17 cellular contexts compared by ENCODE assay signal in genomic region chr10:129056734-129057689, GRCh38.
DNase-seq lines count a peak whose midpoint lies in the region; ATAC-seq and TF ChIP-seq lines count a peak whose summit lies in the region.
"Had no signal": no experiment of that assay in that cellular context is flagged by ENCODE, and none has a peak within 500 bp of the region (broad histone marks: within the 10 kb centered on the region; RNA-seq: fewer than 3 reads in every experiment).

No MANE protein-coding gene starts in this region.

- no peak for DNase-seq in activated CD4-positive, alpha-beta T cell treated with anti-CD3 and anti-CD28 coated beads, Interleukin-2, amount 10 ng/mL, durations not matched to agents 24 days and 14 days
- no peak for DNase-seq in activated CD4-positive, alpha-beta T cell treated with anti-CD3 and anti-CD28 coated beads for 4 hours
- no peak for DNase-seq in NT2/D1 (ENCODE audit: low read depth, low spot score)
- DNase-seq in osteocyte (ENCODE audit: extremely low spot score, unreplicated experiment): peak; percentile 79
- no peak for DNase-seq in COLO829 (ENCODE audit: low spot score)
- no peak for DNase-seq in LoVo (ENCODE audit: low spot score)
- DNase-seq: 8988T, COR-L47, NCI-H1048, NCI-H446, ovary had no signal

- H3K27me3 ChIP-seq in NT2/D1 (ENCODE audit: insufficient read depth, insufficient read length): no peaks in the 10 kb centered on the region
- H3K27me3 ChIP-seq: ovary, Peyer's patch had no signal

- intact Hi-C loops in activated CD4-positive, alpha-beta T cell treated with anti-CD3 and anti-CD28 coated beads, Interleukin-2, amount 10 ng/mL, durations not matched to agents 24 days and 14 days (cut with micrococcal nuclease): no loop called here

- H3K27me3 Mint-ChIP-seq in activated CD4-positive, alpha-beta T cell treated with anti-CD3 and anti-CD28 coated beads, Interleukin-2, amount 10 ng/mL, durations not matched to agents 24 days and 14 days: peaks cover 9% of the 10 kb centered on the region
- no peaks in the 10 kb centered on the region for H3K27me3 Mint-ChIP-seq in osteocyte (ENCODE audit: unreplicated experiment)

- H3K4me3 ChIP-seq in HEK293 (ENCODE audit: low read depth, low read length): no peak overlapping the region
- H3K4me3 ChIP-seq in NT2/D1 (ENCODE audit: insufficient read length, low read depth): no peak overlapping the region
- H3K4me3 ChIP-seq: ovary, Peyer's patch, thoracic aorta had no signal

- no peak overlapping the region for H3K27ac ChIP-seq in HEK293 (ENCODE audit: extremely low read depth, low read depth, low read length)
- H3K27ac ChIP-seq: ovary, Peyer's patch, thoracic aorta had no signal

- H3K9me3 ChIP-seq in HEK293 (ENCODE audit: control insufficient read depth, insufficient read depth, low read depth, low read length): no peaks in the 10 kb centered on the region
- H3K9me3 ChIP-seq in NT2/D1 (ENCODE audit: insufficient read depth, low read length): no peaks in the 10 kb centered on the region
- H3K9me3 ChIP-seq: ovary, Peyer's patch, thoracic aorta had no signal

- peak overlapping the region; percentile 61 for H3K4me3 Mint-ChIP-seq in activated CD4-positive, alpha-beta T cell treated with anti-CD3 and anti-CD28 coated beads, Interleukin-2, amount 10 ng/mL, durations not matched to agents 24 days and 14 days
- H3K4me3 Mint-ChIP-seq in osteocyte (ENCODE audit: unreplicated experiment): no peak overlapping the region
- H3K4me3 Mint-ChIP-seq: brain, memory B cell had no signal

- no peak overlapping the region for H3K27ac Mint-ChIP-seq in activated CD4-positive, alpha-beta T cell treated with anti-CD3 and anti-CD28 coated beads, Interleukin-2, amount 10 ng/mL, durations not matched to agents 24 days and 14 days
- no peak overlapping the region for H3K27ac Mint-ChIP-seq in osteocyte (ENCODE audit: unreplicated experiment)
- H3K27ac Mint-ChIP-seq: memory B cell had no signal

- peak overlapping the region; percentile 11 for H3K9ac ChIP-seq in NT2/D1 (ENCODE audit: insufficient read length, low read depth)

- CTCF ChIA-PET in HEK293 (lab: Yijun Ruan, JAX): interaction anchor here (0.6 kb wide), 1 partner anchor 364 kb away, joined by 3 read pairs; no protein-coding TSS in a partner anchor

- no peaks in the 10 kb centered on the region for H3K9me3 Mint-ChIP-seq in activated CD4-positive, alpha-beta T cell treated with anti-CD3 and anti-CD28 coated beads, Interleukin-2, amount 10 ng/mL, durations not matched to agents 24 days and 14 days
- peaks cover 7% of the 10 kb centered on the region for H3K9me3 Mint-ChIP-seq in osteocyte (ENCODE audit: unreplicated experiment)

- POLR2A ChIA-PET in HEK293 (lab: Yijun Ruan, JAX): no interaction called here

- H3K4me1 ChIP-seq in HEK293 (ENCODE audit: control insufficient read depth, insufficient read depth, low read length) (no peaks in the 10 kb centered on the region), NT2/D1 (ENCODE audit: insufficient read depth, insufficient read length) (no peaks in the 10 kb centered on the region)
- H3K4me1 ChIP-seq: Peyer's patch had no signal

- no peaks in the 10 kb centered on the region for H3K36me3 ChIP-seq in HEK293 (ENCODE audit: control insufficient read depth in 2 of 2, insufficient read depth in 1 of 2, low read length in 2 of 2)
- no peaks in the 10 kb centered on the region for H3K36me3 ChIP-seq in NT2/D1 (ENCODE audit: insufficient read depth, insufficient read length, low read length)
- H3K36me3 ChIP-seq: ovary, Peyer's patch, thoracic aorta had no signal

- H3K36me3 Mint-ChIP-seq in activated CD4-positive, alpha-beta T cell treated with anti-CD3 and anti-CD28 coated beads, Interleukin-2, amount 10 ng/mL, durations not matched to agents 24 days and 14 days (ENCODE audit: low read depth): no peaks in the 10 kb centered on the region
- no peaks in the 10 kb centered on the region for H3K36me3 Mint-ChIP-seq in osteocyte (ENCODE audit: unreplicated experiment)
- H3K36me3 Mint-ChIP-seq: brain, memory B cell had no signal

- H3K4me1 Mint-ChIP-seq in activated CD4-positive, alpha-beta T cell treated with anti-CD3 and anti-CD28 coated beads, Interleukin-2, amount 10 ng/mL, durations not matched to agents 24 days and 14 days: peaks cover 21% of the 10 kb centered on the region
- no peaks in the 10 kb centered on the region for H3K4me1 Mint-ChIP-seq in osteocyte (ENCODE audit: unreplicated experiment)

- TF ChIP-seq CTCF in HEK293 (tag by site-specific recombination; IDR thresholded peaks at IDR 0.05): no peak
- no peak for TF ChIP-seq CTCF in osteocyte (IDR thresholded peaks at IDR 0.05)

- ATAC-seq in SK-N-SH treated with all-trans-retinoic acid at 6 μM for 48 hours: no peak

TF ChIP-seq in HEK293, 187 proteins besides CTCF, POLR2A, EP300 and RAD21:
- TF ChIP-seq ZNF157 (tag by site-specific recombination; IDR thresholded peaks at IDR 0.05) (peak; percentile 74), ZNF600 (tag by site-specific recombination; IDR thresholded peaks at IDR 0.05) (no peak)
TF ChIP-seq in HEK293: peak in this region for 1.

TF ChIP-seq in SK-N-SH treated with all-trans-retinoic acid at 6 μM for 48 hours, 23 proteins besides CTCF, POLR2A, EP300 and RAD21:
- no peak for TF ChIP-seq TSHZ2 (CRISPR knock-in tag; IDR thresholded peaks at IDR 0.05)
- TF ChIP-seq POU6F1 (CRISPR knock-in tag; IDR thresholded peaks at IDR 0.05; ENCODE audit: borderline replicate concordance, low read depth): no peak
- no peak for TF ChIP-seq ZNF8 (CRISPR knock-in tag; IDR thresholded peaks at IDR 0.05)
- no peak for TF ChIP-seq ZFP30 (CRISPR knock-in tag; IDR thresholded peaks at IDR 0.05)
- TF ChIP-seq CSDC2 (CRISPR knock-in tag; IDR thresholded peaks at IDR 0.05): no peak
- TF ChIP-seq, protein P1, sequence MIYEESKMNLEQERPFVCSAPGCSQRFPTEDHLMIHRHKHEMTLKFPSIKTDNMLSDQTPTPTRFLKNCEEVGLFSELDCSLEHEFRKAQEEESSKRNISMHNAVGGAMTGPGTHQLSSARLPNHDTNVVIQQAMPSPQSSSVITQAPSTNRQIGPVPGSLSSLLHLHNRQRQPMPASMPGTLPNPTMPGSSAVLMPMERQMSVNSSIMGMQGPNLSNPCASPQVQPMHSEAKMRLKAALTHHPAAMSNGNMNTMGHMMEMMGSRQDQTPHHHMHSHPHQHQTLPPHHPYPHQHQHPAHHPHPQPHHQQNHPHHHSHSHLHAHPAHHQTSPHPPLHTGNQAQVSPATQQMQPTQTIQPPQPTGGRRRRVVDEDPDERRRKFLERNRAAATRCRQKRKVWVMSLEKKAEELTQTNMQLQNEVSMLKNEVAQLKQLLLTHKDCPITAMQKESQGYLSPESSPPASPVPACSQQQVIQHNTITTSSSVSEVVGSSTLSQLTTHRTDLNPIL (CRISPR knock-in tag; IDR thresholded peaks at IDR 0.05; ENCODE audit: low read depth): no peak
- no peak for TF ChIP-seq PPARA (CRISPR knock-in tag; IDR thresholded peaks at IDR 0.05; ENCODE audit: borderline replicate concordance)
- TF ChIP-seq OSR1 (CRISPR knock-in tag; IDR thresholded peaks at IDR 0.05): no peak
- no peak for TF ChIP-seq PATZ1 (CRISPR knock-in tag; IDR thresholded peaks at IDR 0.05; ENCODE audit: borderline replicate concordance)
